In genomic region chr1:227753999-227754764, GRCh38 we compare ENCODE assay signal across 15 cellular contexts. TPM values are rescaled to one million over a fixed set of nuclear protein-coding genes. Genes with fewer than 3 reads are reported as not detected.
DNase-seq lines count a peak whose midpoint lies in the region; ATAC-seq and TF ChIP-seq lines count a peak whose summit lies in the region.
"Had no signal": no experiment of that assay in that cellular context is flagged by ENCODE, and none has a peak within 500 bp of the region (broad histone marks: within the 10 kb centered on the region; RNA-seq: fewer than 3 reads in every experiment).

No MANE protein-coding gene starts in this region.

- TF ChIP-seq POLR2A in heart left ventricle (IDR thresholded peaks at IDR 0.05) (no peak), sigmoid colon (IDR thresholded peaks at IDR 0.05) (no peak)

- H3K36me3 Mint-ChIP-seq in activated T-helper 17 cell treated with anti-CD3 and anti-CD28 coated beads, Interleukin-2, amount 50 U/mL, for 72 hours (ENCODE audit: low read depth) = peaks cover 67% of the 10 kb centered on the region

- H3K27me3 ChIP-seq in heart left ventricle = no peaks in the 10 kb centered on the region
- no peaks in the 10 kb centered on the region for H3K27me3 ChIP-seq in sigmoid colon
- H3K27me3 ChIP-seq: colonic mucosa, stomach had no signal

- H3K4me1 Mint-ChIP-seq in activated T-helper 17 cell treated with anti-CD3 and anti-CD28 coated beads, Interleukin-2, amount 50 U/mL, for 72 hours = peaks cover 41% of the 10 kb centered on the region
- H3K4me1 Mint-ChIP-seq: WTC11 had no signal

- H3K36me3 ChIP-seq in heart left ventricle = peaks cover 0 to 34% (median 8%) of the 10 kb centered on the region in 9 donors
- peaks cover 0 to 7% (median 0%) of the 10 kb centered on the region in 4 donors for H3K36me3 ChIP-seq in sigmoid colon
- H3K36me3 ChIP-seq: colonic mucosa had no signal

- peak overlapping the region; percentile 14 for H3K27ac Mint-ChIP-seq in activated T-helper 17 cell treated with anti-CD3 and anti-CD28 coated beads, Interleukin-2, amount 50 U/mL, for 72 hours
- H3K27ac Mint-ChIP-seq: activated T-helper 1 cell treated with anti-CD3 and anti-CD28 coated beads, Interleukin-12 subunit alpha, Interleukin-12 subunit beta, Interleukin-2, Interleukin-4 antibody, amounts not matched to agents 30 ng/mL and 10 ng/mL and 1 ng/mL, durations not matched to agents 14 hours and 24 hours and 36 hours; nephron; WTC11 had no signal

- H3K4me1 ChIP-seq in heart left ventricle (peaks cover 0 to 87% (median 51%) of the 10 kb centered on the region in 12 donors), sigmoid colon (peaks cover 0 to 79% (median 65%) of the 10 kb centered on the region in 4 donors)
- H3K4me1 ChIP-seq: colonic mucosa had no signal

- H3K9me3 Mint-ChIP-seq in activated T-helper 17 cell treated with anti-CD3 and anti-CD28 coated beads, Interleukin-2, amount 50 U/mL, for 72 hours = no peaks in the 10 kb centered on the region
- H3K9me3 Mint-ChIP-seq: activated T-helper 1 cell treated with anti-CD3 and anti-CD28 coated beads, Interleukin-12 subunit alpha, Interleukin-12 subunit beta, Interleukin-2, Interleukin-4 antibody, amounts not matched to agents 30 ng/mL and 10 ng/mL and 1 ng/mL, durations not matched to agents 14 hours and 24 hours and 36 hours; nephron; WTC11 had no signal

- intact Hi-C loops in heart left ventricle (cut with DNase I) = no loop called here
- intact Hi-C loops in sigmoid colon (cut with DNase I) = no loop called here

- no peak for ATAC-seq in activated T-helper 17 cell treated with anti-CD3 and anti-CD28 coated beads, Interleukin-2, amount 50 U/mL, for 72 hours (replicated peaks)
- ATAC-seq in heart left ventricle (peak; percentile 65 to 73 (median 69)), HG03196 (IDR thresholded peaks at IDR 0.05; ENCODE audit: unreplicated experiment) (no peak)
- ATAC-seq: WTC11 had no signal

- DNase-seq in GM04503 (ENCODE audit: low read depth) (peak; percentile 40), heart left ventricle (peak; percentile 68 to 84 (median 70)), sigmoid colon (no peak), SKM-1 (lab: John Stamatoyannopoulos, UW; ENCODE audit: unreplicated experiment) (no peak), NCI-H187 treated with DMSO at 0.1 percent for 48 hours (lab: John Stamatoyannopoulos, UW) (no peak)
- DNase-seq in stimulated activated CD4-positive, alpha-beta T cell treated with anti-CD3 and anti-CD28 coated beads, Interleukin-2, amount 100 ng/mL, for 48 hours = no peak
- DNase-seq: colonic mucosa; NCI-H146; stimulated activated CD4-positive, alpha-beta T cell treated with anti-CD3 and anti-CD28 coated beads, Interleukin-2, amount 100 ng/mL, for 24 hours; stomach had no signal

- no peaks in the 10 kb centered on the region for H3K27me3 Mint-ChIP-seq in activated T-helper 17 cell treated with anti-CD3 and anti-CD28 coated beads, Interleukin-2, amount 50 U/mL, for 72 hours

- no peak overlapping the region for H3K4me3 Mint-ChIP-seq in activated T-helper 17 cell treated with anti-CD3 and anti-CD28 coated beads, Interleukin-2, amount 50 U/mL, for 72 hours
- H3K4me3 Mint-ChIP-seq: activated T-helper 1 cell treated with anti-CD3 and anti-CD28 coated beads, Interleukin-12 subunit alpha, Interleukin-12 subunit beta, Interleukin-2, Interleukin-4 antibody, amounts not matched to agents 30 ng/mL and 10 ng/mL and 1 ng/mL, durations not matched to agents 14 hours and 24 hours and 36 hours; nephron; WTC11 had no signal

- no peak for TF ChIP-seq CTCF in heart left ventricle (IDR thresholded peaks at IDR 0.05)
- no peak for TF ChIP-seq CTCF in sigmoid colon (IDR thresholded peaks at IDR 0.05)

- 37 to 48% (median 45%) methylated on average over 6 to 7 of the region's 7 CpGs for WGBS in heart left ventricle, 4 donors
- 47 to 71% methylated on average over 7 of the region's 7 CpGs for WGBS in sigmoid colon, 2 donors

- no peak overlapping the region for H3K4me3 ChIP-seq in heart left ventricle
- no peak overlapping the region for H3K4me3 ChIP-seq in sigmoid colon
- H3K4me3 ChIP-seq: colonic mucosa, stomach had no signal

- H3K9me3 ChIP-seq in heart left ventricle (no peaks in the 10 kb centered on the region), sigmoid colon (no peaks in the 10 kb centered on the region)
- H3K9me3 ChIP-seq: colonic mucosa, stomach had no signal

- peak in 1 of 4 donors; percentile 10 for TF ChIP-seq EP300 in sigmoid colon (IDR thresholded peaks at IDR 0.05)

- H3K27ac ChIP-seq in heart left ventricle = peak overlapping the region in 10 of 12 donors; percentile 30 to 86 (median 72)
- peak overlapping the region in 3 of 4 donors; percentile 55 to 89 (median 72) for H3K27ac ChIP-seq in sigmoid colon
- H3K27ac ChIP-seq: colonic mucosa had no signal

RNA-seq across cellular contexts. Expression of gene SNAP47, which starts 18.9 kb away (rescaled TPM):
- total RNA-seq in activated T-helper 17 cell treated with anti-CD3 and anti-CD28 coated beads, Interleukin-2, amount 50 U/mL, for 72 hours = 10 to 100 TPM; 42.9 to 53.6 TPM
- total RNA-seq in heart left ventricle (100 to 1,000 TPM in 1 of 9 donors, 10 to 100 TPM in 8; 24.7 to 106 (median 37.9) TPM), sigmoid colon (10 to 100 TPM; 33.9 to 51.6 (median 35.8) TPM)
- polyA plus RNA-seq in heart left ventricle (10 to 100 TPM; 22.1 to 32.5 TPM), sigmoid colon (10 to 100 TPM; 13.8 to 19.9 (median 17.1) TPM)

RNA-seq across cellular contexts. Expression of gene JMJD4, which starts 19.1 kb away (rescaled TPM):
- total RNA-seq in activated T-helper 17 cell treated with anti-CD3 and anti-CD28 coated beads, Interleukin-2, amount 50 U/mL, for 72 hours = 10 to 100 TPM; 10.6 to 19.9 TPM
- total RNA-seq in heart left ventricle (10 to 100 TPM in 7 of 9 donors, 1 to 10 TPM in 2; 7.8 to 14.1 (median 11.5) TPM), sigmoid colon (10 to 100 TPM; 13.8 to 20.5 (median 14.8) TPM)
- polyA plus RNA-seq in heart left ventricle (10 to 100 TPM in 1 of 2 donors, 1 to 10 TPM in 1; 7.9 to 12.6 TPM), sigmoid colon (10 to 100 TPM in 1 of 3 donors, 1 to 10 TPM in 2; 7.8 to 13.5 (median 8.8) TPM)

Comparison
In these comparisons a context has a peak if more than half of its experiments do, and no peak if none do; other contexts are left out.
1. DNase-seq: peak in GM04503 (single experiment) and heart left ventricle (5 of 5); none in sigmoid colon (single experiment), SKM-1 (single experiment), NCI-H187 treated with DMSO at 0.1 percent for 48 hours (single experiment) and stimulated activated CD4-positive, alpha-beta T cell treated with anti-CD3 and anti-CD28 coated beads, Interleukin-2, amount 100 ng/mL, for 48 hours (0 of 2).
2. ATAC-seq: peak in heart left ventricle (4 of 4); none in activated T-helper 17 cell treated with anti-CD3 and anti-CD28 coated beads, Interleukin-2, amount 50 U/mL, for 72 hours (single experiment) and HG03196 (single experiment).